8 cellular contexts compared by ENCODE assay signal in genomic region chr22:28977481-28977971, GRCh38.
DNase-seq lines count a peak whose midpoint lies in the region; ATAC-seq and TF ChIP-seq lines count a peak whose summit lies in the region.

No MANE protein-coding gene starts in this region.

- no peak for TF ChIP-seq CTCF in gastroesophageal sphincter (IDR thresholded peaks at IDR 0.05)
- TF ChIP-seq CTCF in ovary (IDR thresholded peaks at IDR 0.05), result no peak

- DNase-seq in adipocyte (ENCODE audit: low read depth), result peak; percentile 10
- no peak for DNase-seq in ovary
- no peak for DNase-seq in activated CD4-positive, alpha-beta T cell treated with anti-CD3 and anti-CD28 coated beads for 4 hours
- DNase-seq in SKM-1 treated with dmso at 0.1 percent for 144 hours (lab: John Stamatoyannopoulos, UW; ENCODE audit: unreplicated experiment), result no peak

- peak; percentile 31 for ATAC-seq in gastroesophageal sphincter
- no peak for ATAC-seq in HG02973 (IDR thresholded peaks at IDR 0.05; ENCODE audit: unreplicated experiment)
- ATAC-seq in HG02938 (IDR thresholded peaks at IDR 0.05; ENCODE audit: unreplicated experiment), result no peak

- H3K9ac ChIP-seq in BLaER1 treated with 17β-estradiol and CSF1 and Interleukin-3, amounts not matched to agents 10 nM and 100 nM, result no peak overlapping the region
- H3K9ac ChIP-seq in adipocyte (ENCODE audit: low read length), result peak overlapping the region; percentile 74

- TF ChIP-seq POLR2A in gastroesophageal sphincter (IDR thresholded peaks at IDR 0.05) (no peak), ovary (IDR thresholded peaks at IDR 0.05) (no peak)

- WGBS in gastroesophageal sphincter (ENCODE audit: low coverage in 1 of 2), 2 donors, result 23 to 51% methylated on average over 4 to 5 of the region's 5 CpGs
- 14 to 21% (median 16%) methylated on average over 5 of the region's 5 CpGs for WGBS in ovary, 3 donors

- no peaks in the 10 kb centered on the region for H3K27me3 ChIP-seq in BLaER1 treated with 17β-estradiol and CSF1 and Interleukin-3, amounts not matched to agents 10 nM and 100 nM
- no peaks in the 10 kb centered on the region for H3K27me3 ChIP-seq in adipocyte (replicated peaks; ENCODE audit: control insufficient read depth, insufficient read depth, low read length)
- no peaks in the 10 kb centered on the region for H3K27me3 ChIP-seq in gastroesophageal sphincter
- H3K27me3 ChIP-seq in ovary, result no peaks in the 10 kb centered on the region

- no peaks in the 10 kb centered on the region for H3K9me3 ChIP-seq in BLaER1 treated with 17β-estradiol and CSF1 and Interleukin-3, amounts not matched to agents 10 nM and 100 nM (replicated peaks in 1 of 11)
- H3K9me3 ChIP-seq in adipocyte (ENCODE audit: control insufficient read depth, low read length), result no peaks in the 10 kb centered on the region
- no peaks in the 10 kb centered on the region for H3K9me3 ChIP-seq in gastroesophageal sphincter
- H3K9me3 ChIP-seq in ovary, result no peaks in the 10 kb centered on the region

- TF ChIP-seq EP300 in gastroesophageal sphincter (IDR thresholded peaks at IDR 0.05) (no peak), ovary (IDR thresholded peaks at IDR 0.05) (no peak)

- H4K20me1 ChIP-seq in BLaER1 treated with 17β-estradiol and CSF1 and Interleukin-3, amounts not matched to agents 10 nM and 100 nM, result peaks cover 0 to 64% (median 4%) of the 10 kb centered on the region in 11 experiments; a peak in 8 of 22 replicates

- intact Hi-C loops in ovary (cut with DNase I), result no loop called here

- no peak overlapping the region for H3K4me3 ChIP-seq in BLaER1 treated with 17β-estradiol and CSF1 and Interleukin-3, amounts not matched to agents 10 nM and 100 nM
- H3K4me3 ChIP-seq in adipocyte (ENCODE audit: low read length) (peak overlapping the region; percentile 73), gastroesophageal sphincter (peak overlapping the region; percentile 21 to 26), ovary (peak overlapping the region; percentile 1)

- peak overlapping the region; percentile 10 to 40 (median 22); a peak in 19 of 22 replicates for H3K4me2 ChIP-seq in BLaER1 treated with 17β-estradiol and CSF1 and Interleukin-3, amounts not matched to agents 10 nM and 100 nM

- no peaks in the 10 kb centered on the region for H3K36me3 ChIP-seq in BLaER1 treated with 17β-estradiol and CSF1 and Interleukin-3, amounts not matched to agents 10 nM and 100 nM
- H3K36me3 ChIP-seq in adipocyte (ENCODE audit: control insufficient read depth, insufficient read depth, low read length, severe bottlenecking), result no peaks in the 10 kb centered on the region
- H3K36me3 ChIP-seq in gastroesophageal sphincter, result no peaks in the 10 kb centered on the region
- H3K36me3 ChIP-seq in ovary, result no peaks in the 10 kb centered on the region

- no peak overlapping the region for H3K27ac ChIP-seq in BLaER1 treated with 17β-estradiol and CSF1 and Interleukin-3, amounts not matched to agents 10 nM and 100 nM
- H3K27ac ChIP-seq in gastroesophageal sphincter (peak overlapping the region in 1 of 4 donors; percentile 45), ovary (no peak overlapping the region)

- peaks cover 4 to 19% (median 18%) of the 10 kb centered on the region in 10 experiments; a peak in 19 of 20 replicates for H3K4me1 ChIP-seq in BLaER1 treated with 17β-estradiol and CSF1 and Interleukin-3, amounts not matched to agents 10 nM and 100 nM
- peaks cover 56% of the 10 kb centered on the region for H3K4me1 ChIP-seq in adipocyte (ENCODE audit: control insufficient read depth, insufficient read depth, low read length)
- H3K4me1 ChIP-seq in gastroesophageal sphincter, result peaks cover 0 to 27% (median 12%) of the 10 kb centered on the region in 3 donors
- peaks cover 2% of the 10 kb centered on the region for H3K4me1 ChIP-seq in ovary (ENCODE audit: insufficient read depth)

Comparison
In these comparisons a context has a peak if more than half of its experiments do, and no peak if none do; other contexts are left out.
1. H3K4me3 ChIP-seq: peak in adipocyte (single experiment), gastroesophageal sphincter (2 of 2) and ovary (single experiment); none in BLaER1 treated with 17β-estradiol and CSF1 and Interleukin-3, amounts not matched to agents 10 nM and 100 nM (0 of 10).